22 cellular contexts compared by ENCODE assay signal in the genomic region with DNA sequence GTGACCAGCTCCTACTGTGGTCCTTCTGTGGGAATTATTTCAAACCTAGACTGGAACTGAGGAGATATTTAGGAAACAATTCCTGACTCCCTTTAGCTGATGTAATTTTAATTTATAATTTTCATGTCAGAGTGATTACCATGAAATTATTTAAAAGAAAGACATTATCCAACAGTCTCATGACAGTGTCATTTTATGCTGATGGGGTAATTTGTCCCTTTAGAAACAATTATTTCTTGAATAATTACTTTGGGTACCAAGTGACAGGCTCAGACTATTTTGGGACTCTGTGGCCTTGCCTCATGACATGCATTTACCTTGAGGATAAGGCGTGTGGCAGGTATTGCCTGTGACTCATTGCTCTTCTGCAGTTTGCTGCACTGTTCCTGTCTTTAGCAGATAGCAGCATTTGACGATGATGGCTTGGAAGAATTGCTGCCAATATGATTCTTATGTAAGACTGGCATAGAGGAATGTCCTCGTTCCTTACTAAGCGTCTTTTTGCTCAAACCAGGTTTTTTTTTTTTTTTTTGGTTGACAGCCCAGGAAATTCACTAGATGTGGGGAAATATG.
DNase-seq lines count a peak whose midpoint lies in the region; ATAC-seq, FAIRE-seq and TF ChIP-seq lines count a peak whose summit lies in the region.
"Had no signal": no experiment of that assay in that cellular context is flagged by ENCODE, and none has a peak within 500 bp of the region (broad histone marks: within the 10 kb centered on the region; RNA-seq: fewer than 3 reads in every experiment).

No MANE protein-coding gene starts in this region.

- WGBS in A549 (ENCODE audit: missing lambda C conversion rate) = 76% methylated on average over 4 of the region's 4 CpGs
- 58% methylated on average over 4 of the region's 4 CpGs for WGBS in prostate gland

- no peaks in the 10 kb centered on the region for H3K27me3 ChIP-seq in bronchial epithelial cell (ENCODE audit: control insufficient read depth, insufficient read depth, low read length)
- peaks cover 2% of the 10 kb centered on the region for H3K27me3 ChIP-seq in prostate gland (replicated peaks; ENCODE audit: insufficient read depth)
- H3K27me3 ChIP-seq: BE2C had no signal

- CTCF ChIA-PET in A549 (lab: Yijun Ruan, JAX) = interaction anchor here (1.5 kb wide), 1 partner anchor 19 kb away, joined by 3 read pairs; no protein-coding TSS in a partner anchor

- no peak for DNase-seq in A549 (ENCODE audit: low read depth in 1 of 2, low spot score in 1 of 2)
- DNase-seq in HPDE6-E6E7 (ENCODE audit: extremely low spot score) = peak; percentile 12
- peak; percentile 59 for DNase-seq in bronchial epithelial cell (ENCODE audit: low read depth)
- peak; percentile 28 for DNase-seq in inferior parietal cortex (ENCODE audit: extremely low spot score)
- no peak for DNase-seq in prostate gland (ENCODE audit: low spot score)
- DNase-seq: ACHN; BE2C; CD4-positive, alpha-beta memory T cell; DND-41; GDM1; HFFc6; NCI-H1417; NCI-H1930; NCI-H510A treated with DMSO at 0.1 percent for 48 hours; OCI-M1 had no signal

- H3K4me2 ChIP-seq in A549 = no peak overlapping the region

- ATAC-seq in A549 = no peak
- no peak for ATAC-seq in GM19395 (IDR thresholded peaks at IDR 0.05; ENCODE audit: unreplicated experiment)
- no peak for ATAC-seq in GM21529 (IDR thresholded peaks at IDR 0.05; ENCODE audit: unreplicated experiment)
- ATAC-seq in HG03196 (IDR thresholded peaks at IDR 0.05; ENCODE audit: unreplicated experiment) = no peak

- H3K4me3 ChIP-seq in A549 = no peak overlapping the region
- no peak overlapping the region for H3K4me3 ChIP-seq in bronchial epithelial cell (ENCODE audit: low read depth, low read length)
- H3K4me3 ChIP-seq in prostate gland = no peak overlapping the region
- H3K4me3 ChIP-seq: SK-N-MC had no signal

- TF ChIP-seq CTCF in A549 (IDR thresholded peaks at IDR 0.05) (no peak), bronchial epithelial cell (IDR thresholded peaks at IDR 0.05; ENCODE audit: insufficient read depth, low read length, severe bottlenecking) (no peak), prostate gland (IDR thresholded peaks at IDR 0.05) (no peak)

- no peak for FAIRE-seq in A549 (lab: Jason Lieb, UNC)
- no peak for FAIRE-seq in bronchial epithelial cell (lab: Jason Lieb, UNC)
- FAIRE-seq: D721Med, GM12892 had no signal

- H3K36me3 ChIP-seq in bronchial epithelial cell (ENCODE audit: control insufficient read depth, insufficient read depth, low read length) = no peaks in the 10 kb centered on the region
- H3K36me3 ChIP-seq in prostate gland = no peaks in the 10 kb centered on the region
- H3K36me3 ChIP-seq: BE2C had no signal

- TF ChIP-seq POLR2A in A549 (IDR thresholded peaks at IDR 0.05; ENCODE audit: low read length) (no peak), prostate gland (IDR thresholded peaks at IDR 0.05) (no peak)

- TF ChIP-seq RAD21 in A549 (conservative IDR thresholded peaks at IDR 0.05 in 1 of 2, IDR thresholded peaks at IDR 0.05 in 1 of 2) = no peak

- H3K4me1 ChIP-seq in A549 (no peaks in the 10 kb centered on the region), prostate gland (replicated peaks) (no peaks in the 10 kb centered on the region)
- H3K4me1 ChIP-seq: BE2C had no signal

- POLR2A ChIA-PET in A549 (lab: Yijun Ruan, JAX) = no interaction called here

- intact Hi-C loops in prostate gland (cut with DNase I) = no loop called here

- TF ChIP-seq EP300 in A549 (IDR thresholded peaks at IDR 0.05) = no peak

- no peak overlapping the region for H3K27ac ChIP-seq in A549
- no peak overlapping the region for H3K27ac ChIP-seq in prostate gland
- H3K27ac ChIP-seq: RWPE1, SK-N-MC had no signal

- H3K9me3 ChIP-seq in A549 (no peaks in the 10 kb centered on the region; the same call in 2 of the 3 replicates), prostate gland (no peaks in the 10 kb centered on the region)
- H3K9me3 ChIP-seq: BE2C had no signal

TF ChIP-seq in A549, 52 proteins besides CTCF, POLR2A, EP300 and RAD21:
- no peak for TF ChIP-seq TFCP2L1 (CRISPR knock-in tag; IDR thresholded peaks at IDR 0.05)
- TF ChIP-seq, protein P1, sequence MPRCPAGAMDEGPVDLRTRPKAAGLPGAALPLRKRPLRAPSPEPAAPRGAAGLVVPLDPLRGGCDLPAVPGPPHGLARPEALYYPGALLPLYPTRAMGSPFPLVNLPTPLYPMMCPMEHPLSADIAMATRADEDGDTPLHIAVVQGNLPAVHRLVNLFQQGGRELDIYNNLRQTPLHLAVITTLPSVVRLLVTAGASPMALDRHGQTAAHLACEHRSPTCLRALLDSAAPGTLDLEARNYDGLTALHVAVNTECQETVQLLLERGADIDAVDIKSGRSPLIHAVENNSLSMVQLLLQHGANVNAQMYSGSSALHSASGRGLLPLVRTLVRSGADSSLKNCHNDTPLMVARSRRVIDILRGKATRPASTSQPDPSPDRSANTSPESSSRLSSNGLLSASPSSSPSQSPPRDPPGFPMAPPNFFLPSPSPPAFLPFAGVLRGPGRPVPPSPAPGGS (IDR thresholded peaks at IDR 0.05) = no peak
- TF ChIP-seq MAFK (IDR thresholded peaks at IDR 0.05; ENCODE audit: partially characterized antibody) = peak; percentile 59
- no peak for TF ChIP-seq HEYL (CRISPR knock-in tag; IDR thresholded peaks at IDR 0.05)
- TF ChIP-seq GATA3 (IDR thresholded peaks at IDR 0.05; ENCODE audit: borderline replicate concordance) = no peak

Comparison
In these comparisons a context has a peak if more than half of its experiments do, and no peak if none do; other contexts are left out.
1. DNase-seq: peak in HPDE6-E6E7 (single experiment), bronchial epithelial cell (single experiment) and inferior parietal cortex (single experiment); none in A549 (0 of 2) and prostate gland (single experiment).